ENCODE assay signal across 9 cellular contexts in genomic region chrX:27918799-27919198, GRCh38.
DNase-seq lines count a peak whose midpoint lies in the region; TF ChIP-seq lines count a peak whose summit lies in the region.
"Had no signal": no experiment of that assay in that cellular context is flagged by ENCODE, and none has a peak within 500 bp of the region (broad histone marks: within the 10 kb centered on the region; RNA-seq: fewer than 3 reads in every experiment).

No MANE protein-coding gene starts in this region.

- H3K36me3 Mint-ChIP-seq in H9 (ENCODE audit: insufficient read depth in 1 of 3, low read depth in 3 of 3), result no peaks in the 10 kb centered on the region
- no peaks in the 10 kb centered on the region for H3K36me3 Mint-ChIP-seq in osteocyte (ENCODE audit: unreplicated experiment)
- H3K36me3 Mint-ChIP-seq: activated naive CD8-positive, alpha-beta T cell treated with anti-CD3 and anti-CD28 coated beads, Interleukin-2, amount 10 ng/mL, durations not matched to agents 7 days and 5 days had no signal

- no peak overlapping the region for H3K23ac ChIP-seq in H9 (ENCODE audit: insufficient read length, low read depth, low read length)

- H2AFZ ChIP-seq in H9 (ENCODE audit: low read length) (no peak overlapping the region), PC-9 (no peak overlapping the region)

- CTCF ChIA-PET in PC-9 (lab: Charles Lee), result no interaction called here

- H2BK12ac ChIP-seq in H9 (ENCODE audit: insufficient read length, low read depth, low read length), result no peak overlapping the region

- no peak overlapping the region for H2BK15ac ChIP-seq in H9 (ENCODE audit: low read depth, low read length)

- H2BK5ac ChIP-seq in H9 (ENCODE audit: insufficient read length, low read length), result no peak overlapping the region

- no peaks in the 10 kb centered on the region for H3K27me3 ChIP-seq in H9 (ENCODE audit: insufficient read depth, low read length)
- H3K27me3 ChIP-seq in PC-9 (ENCODE audit: insufficient read depth, low read depth), result no peaks in the 10 kb centered on the region

- no peak overlapping the region for H2BK120ac ChIP-seq in H9 (ENCODE audit: low read depth, low read length, poor library complexity, severe bottlenecking)

- no TSS peak for BruUV-seq in PC-9 (replicated peaks; lab: Mats Ljungman, UMichigan)

- no CpG with 5 or more reads among the region's 3 CpGs for WGBS in H9 (ENCODE audit: extremely low coverage, insufficient read length, low lambda C conversion rate)

- H4K91ac ChIP-seq in H9 (ENCODE audit: insufficient read length, low read depth, low read length), result no peak overlapping the region

- H4K8ac ChIP-seq in H9 (replicated peaks; ENCODE audit: insufficient read length, low read depth, low read length), result no peak overlapping the region

- intact Hi-C loops in PC-9 (cut with micrococcal nuclease; ENCODE audit: unreplicated experiment), result no loop called here

- H3K4me1 Mint-ChIP-seq in H9 (no peaks in the 10 kb centered on the region), osteocyte (ENCODE audit: unreplicated experiment) (peaks cover 2% of the 10 kb centered on the region)
- H3K4me1 Mint-ChIP-seq: activated naive CD8-positive, alpha-beta T cell treated with anti-CD3 and anti-CD28 coated beads, Interleukin-2, amount 10 ng/mL, durations not matched to agents 7 days and 5 days had no signal

- H4K20me1 ChIP-seq in H9 (ENCODE audit: control insufficient read depth, insufficient read depth, insufficient read length), result no peaks in the 10 kb centered on the region
- no peaks in the 10 kb centered on the region for H4K20me1 ChIP-seq in PC-9 (ENCODE audit: insufficient read depth)

- H3K4me3 Mint-ChIP-seq in H9, result no peak overlapping the region
- no peak overlapping the region for H3K4me3 Mint-ChIP-seq in osteocyte (ENCODE audit: unreplicated experiment)
- H3K4me3 Mint-ChIP-seq: activated naive CD8-positive, alpha-beta T cell treated with anti-CD3 and anti-CD28 coated beads, Interleukin-2, amount 10 ng/mL, durations not matched to agents 7 days and 5 days had no signal

- no peak overlapping the region for H2AK5ac ChIP-seq in H9 (ENCODE audit: insufficient read length, low read length)

- no peak overlapping the region for H3K4ac ChIP-seq in H9 (ENCODE audit: low read depth, low read length)

- no peak overlapping the region for H3K18ac ChIP-seq in H9 (ENCODE audit: insufficient read length, low read depth, low read length)

- peaks cover 33 to 34% of the 10 kb centered on the region in 2 experiments for H3K9me3 Mint-ChIP-seq in H9
- peaks cover 3% of the 10 kb centered on the region for H3K9me3 Mint-ChIP-seq in osteocyte (ENCODE audit: unreplicated experiment)

- H3K4me2 ChIP-seq in H9 (ENCODE audit: insufficient read depth, insufficient read length, low read length) (no peak overlapping the region), PC-9 (no peak overlapping the region)
- H3K4me2 ChIP-seq: KMS-11 had no signal

- DNase-seq in H9 (no peak), PC-9 (no peak), fibroblast of gingiva (ENCODE audit: low read depth) (peak; percentile 13), osteocyte (ENCODE audit: extremely low spot score, unreplicated experiment) (no peak), COLO829 (ENCODE audit: low spot score) (no peak), HuH-7 (ENCODE audit: low spot score) (no peak)
- no peak for DNase-seq in activated CD8-positive, alpha-beta memory T cell treated with anti-CD3 and anti-CD28 coated beads, Interleukin-2, amount 50 U/mL, for 48 hours
- DNase-seq: activated naive CD8-positive, alpha-beta T cell treated with anti-CD3 and anti-CD28 coated beads, Interleukin-2, amount 10 ng/mL, durations not matched to agents 7 days and 5 days had no signal

- no peaks in the 10 kb centered on the region for H3K79me2 ChIP-seq in H9 (ENCODE audit: insufficient read depth, low read length)
- no peaks in the 10 kb centered on the region for H3K79me2 ChIP-seq in PC-9 (ENCODE audit: low read depth)

- H3K36me3 ChIP-seq in PC-9 (ENCODE audit: low read depth), result no peaks in the 10 kb centered on the region

- no peak overlapping the region for H2BK20ac ChIP-seq in H9 (ENCODE audit: low read depth, low read length, poor library complexity, severe bottlenecking)

- H3K27me3 Mint-ChIP-seq in H9 (ENCODE audit: low read depth) (no peaks in the 10 kb centered on the region), osteocyte (ENCODE audit: unreplicated experiment) (no peaks in the 10 kb centered on the region)
- H3K27me3 Mint-ChIP-seq: activated naive CD8-positive, alpha-beta T cell treated with anti-CD3 and anti-CD28 coated beads, Interleukin-2, amount 10 ng/mL, durations not matched to agents 7 days and 5 days had no signal

- peaks cover 4% of the 10 kb centered on the region for H3K9me3 ChIP-seq in H9 (ENCODE audit: control insufficient read depth, low read depth, low read length)
- H3K9me3 ChIP-seq in PC-9 (ENCODE audit: insufficient read depth, low read depth), result no peaks in the 10 kb centered on the region

- no peaks in the 10 kb centered on the region for H3K79me1 ChIP-seq in H9 (ENCODE audit: insufficient read depth, low read depth, low read length, poor library complexity, severe bottlenecking)

- H3K9ac ChIP-seq in H9 (ENCODE audit: extremely low read depth, insufficient read length, low read length), result no peak overlapping the region
- H3K9ac ChIP-seq: KMS-11 had no signal

- H3K14ac ChIP-seq in H9 (ENCODE audit: insufficient read depth, low read length), result no peak overlapping the region

- no peaks in the 10 kb centered on the region for H3K4me1 ChIP-seq in H9 (ENCODE audit: insufficient read depth, low read length)
- no peaks in the 10 kb centered on the region for H3K4me1 ChIP-seq in PC-9 (replicated peaks; ENCODE audit: insufficient read depth)

- POLR2A ChIA-PET in PC-9 (lab: Charles Lee; ENCODE audit: unreplicated experiment), result interaction anchor here (0.6 kb wide), 1 partner anchor 1454 kb away, joined by 4 read pairs; no protein-coding TSS in a partner anchor

- H3K27ac ChIP-seq in H9 (ENCODE audit: insufficient read length, low read depth, low read length) (no peak overlapping the region), PC-9 (no peak overlapping the region)
- H3K27ac ChIP-seq: KMS-11 had no signal

- TF ChIP-seq CTCF in H9 (conservative IDR thresholded peaks at IDR 0.05) (peak; percentile 46; the same call in 2 of the 3 replicates), PC-9 (conservative IDR thresholded peaks at IDR 0.05) (0 out of 2 replicates have a peak, but pooled peaks have one; percentile 27), osteocyte (IDR thresholded peaks at IDR 0.05) (peak; percentile 37)

- no peak overlapping the region for H4K5ac ChIP-seq in H9 (ENCODE audit: insufficient read length, low read depth, low read length)

- no peak overlapping the region for H3K27ac Mint-ChIP-seq in H9
- no peak overlapping the region for H3K27ac Mint-ChIP-seq in osteocyte (ENCODE audit: unreplicated experiment)
- H3K27ac Mint-ChIP-seq: activated naive CD8-positive, alpha-beta T cell treated with anti-CD3 and anti-CD28 coated beads, Interleukin-2, amount 10 ng/mL, durations not matched to agents 7 days and 5 days had no signal

- H3K23me2 ChIP-seq in H9 (ENCODE audit: insufficient read length, low read depth, low read length, poor library complexity, severe bottlenecking), result no peaks in the 10 kb centered on the region

- H3K56ac ChIP-seq in H9 (ENCODE audit: insufficient read length, low read depth, low read length), result no peak overlapping the region

- H3K4me3 ChIP-seq in PC-9, result no peak overlapping the region

- H3F3A ChIP-seq in PC-9 (ENCODE audit: insufficient read depth, low read depth), result no peaks in the 10 kb centered on the region

- no peak overlapping the region for H3T11ph ChIP-seq in H9 (ENCODE audit: low read length)

- H3K9me2 ChIP-seq in PC-9 (ENCODE audit: insufficient read depth), result no peaks in the 10 kb centered on the region
